In the genomic region with DNA sequence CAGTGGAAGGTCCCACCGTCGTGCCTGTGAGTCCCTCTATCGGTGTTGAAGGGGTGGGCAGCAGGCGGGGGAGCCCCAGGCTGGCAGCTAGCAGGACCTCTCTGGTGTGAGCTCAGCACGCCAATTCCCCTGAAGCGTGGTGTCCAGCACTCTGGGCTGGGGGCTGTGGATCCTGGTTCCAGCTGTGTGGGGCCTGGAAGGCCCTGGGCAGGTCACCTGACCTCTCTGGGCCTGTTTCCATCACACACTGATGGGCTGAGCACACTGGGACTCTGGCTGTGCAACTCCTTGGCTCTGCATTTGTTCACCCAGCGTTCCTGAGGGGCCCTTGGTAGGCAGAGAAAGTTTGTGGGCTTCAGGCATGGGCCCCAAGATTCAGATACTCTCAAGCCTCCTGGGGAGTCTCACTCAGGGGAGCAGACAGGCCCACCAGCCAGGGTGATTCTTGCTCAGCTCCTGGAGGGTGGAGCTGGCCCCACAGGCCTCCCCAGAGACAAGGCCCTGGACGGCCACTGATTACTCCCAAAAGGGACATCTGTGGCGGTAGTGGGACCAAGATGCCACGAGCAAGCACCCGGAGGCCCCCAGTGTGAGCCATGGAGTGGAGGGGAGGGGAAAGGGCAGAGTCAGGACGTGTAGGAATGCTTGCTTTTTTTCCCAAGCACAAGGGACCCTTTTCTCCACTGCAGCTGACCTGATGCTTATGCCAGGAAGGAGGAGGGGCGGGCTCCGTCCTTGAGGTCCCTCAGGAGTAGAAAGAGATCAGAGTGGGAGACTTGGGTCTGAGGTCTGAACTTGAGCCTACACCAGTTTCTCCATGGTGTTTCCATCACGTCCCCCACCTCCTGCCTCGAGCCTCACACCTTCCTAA, we compare ENCODE assay signal across 20 cellular contexts. TPM values are rescaled to one million over a fixed set of nuclear protein-coding genes. Genes with fewer than 3 reads are reported as not detected.
A peak's percentile ranks its signal among the peaks of the same experiment; 100 is the strongest.
DNase-seq lines count a peak whose midpoint lies in the region; ATAC-seq and TF ChIP-seq lines count a peak whose summit lies in the region.
"Had no signal": no experiment of that assay in that cellular context is flagged by ENCODE, and none has a peak within 500 bp of the region (broad histone marks: within the 10 kb centered on the region; RNA-seq: fewer than 3 reads in every experiment).

No MANE protein-coding gene starts in this region.

- intact Hi-C loops in adrenal gland (cut with DNase I) (loop anchor here in 1 of 2 donors (2.0 kb wide), 1 partner anchor 241 kb away; no protein-coding TSS in a partner anchor), prostate gland (cut with DNase I) (no loop called here)

- no peak overlapping the region for H3K4me3 ChIP-seq in adrenal gland
- H3K4me3 ChIP-seq in prostate gland = no peak overlapping the region
- no peak overlapping the region for H3K4me3 ChIP-seq in smooth muscle cell

- no peaks in the 10 kb centered on the region for H3K79me2 ChIP-seq in smooth muscle cell (ENCODE audit: low read depth)

- no peaks in the 10 kb centered on the region for H3K36me3 ChIP-seq in adrenal gland (replicated peaks in 1 of 2)
- H3K36me3 ChIP-seq in prostate gland = no peaks in the 10 kb centered on the region
- H3K36me3 ChIP-seq in smooth muscle cell (ENCODE audit: low read depth) = no peaks in the 10 kb centered on the region

- H3K27me3 ChIP-seq in adrenal gland (no peaks in the 10 kb centered on the region), prostate gland (replicated peaks; ENCODE audit: insufficient read depth) (no peaks in the 10 kb centered on the region), smooth muscle cell (ENCODE audit: low read depth) (peaks cover 10% of the 10 kb centered on the region)

- 83 to 89% (median 88%) methylated on average over 12 to 16 of the region's 16 CpGs for WGBS in adrenal gland, 4 donors
- WGBS in prostate gland = 85% methylated on average over 16 of the region's 16 CpGs
- 84% methylated on average over 15 of the region's 16 CpGs for WGBS in smooth muscle cell (ENCODE audit: low lambda C conversion rate)

- no peak overlapping the region for H3K9ac ChIP-seq in smooth muscle cell (ENCODE audit: low read depth)

- peak; percentile 35 for ATAC-seq in left lobe of liver
- no peak for ATAC-seq in HG03439 (IDR thresholded peaks at IDR 0.05; ENCODE audit: unreplicated experiment)
- ATAC-seq in HG03108 (IDR thresholded peaks at IDR 0.05; ENCODE audit: unreplicated experiment) = no peak
- ATAC-seq: esophagus mucosa had no signal

- H3F3A ChIP-seq in smooth muscle cell (ENCODE audit: low read depth) = no peaks in the 10 kb centered on the region

- TF ChIP-seq CTCF in adrenal gland (IDR thresholded peaks at IDR 0.05) (no peak), prostate gland (IDR thresholded peaks at IDR 0.05) (no peak), smooth muscle cell (IDR thresholded peaks at IDR 0.05; ENCODE audit: borderline replicate concordance, insufficient read depth, poor library complexity, severe bottlenecking) (no peak)

- H4K20me1 ChIP-seq in smooth muscle cell (ENCODE audit: low read depth) = no peaks in the 10 kb centered on the region

- H3K27ac ChIP-seq in adrenal gland (no peak overlapping the region), prostate gland (no peak overlapping the region), smooth muscle cell (ENCODE audit: low read depth) (no peak overlapping the region)
- H3K27ac ChIP-seq: 22Rv1 had no signal

- DNase-seq in NCI-H82 (lab: John Stamatoyannopoulos, UW) (peak; percentile 25), NCI-H82 treated with DMSO at 0.1 percent for 48 hours (lab: John Stamatoyannopoulos, UW; ENCODE audit: unreplicated experiment) (no peak), adrenal gland (peak in 6 of 7 donors; percentile 0 to 48 (median 10)), left lobe of liver (ENCODE audit: low spot score) (peak; percentile 46), prostate gland (ENCODE audit: low spot score) (peak; percentile 3), smooth muscle cell (lab: John Stamatoyannopoulos, UW; ENCODE audit: unreplicated experiment) (no peak)
- DNase-seq: dermis blood vessel endothelial cell; DMS 273 treated with DMSO at 0.1 percent for 48 hours; NCI-H2171 treated with DMSO at 0.1 percent for 48 hours; NK-92 treated with Interleukin-12 subunit alpha and Interleukin-12 subunit beta, amount 100 ng/mL, for 24 hours; SHP77 had no signal

- no peak overlapping the region for H2AFZ ChIP-seq in smooth muscle cell (ENCODE audit: low read depth)

- no peak overlapping the region for H3K4me2 ChIP-seq in smooth muscle cell

- no peaks in the 10 kb centered on the region for H3K9me3 ChIP-seq in adrenal gland (replicated peaks in 1 of 3)
- H3K9me3 ChIP-seq in prostate gland = no peaks in the 10 kb centered on the region
- H3K9me3 ChIP-seq in smooth muscle cell (replicated peaks; ENCODE audit: low read depth) = no peaks in the 10 kb centered on the region

- H3K4me1 ChIP-seq in adrenal gland (replicated peaks in 1 of 2) = no peaks in the 10 kb centered on the region
- H3K4me1 ChIP-seq in prostate gland (replicated peaks) = no peaks in the 10 kb centered on the region
- H3K4me1 ChIP-seq in smooth muscle cell (ENCODE audit: low read depth) = no peaks in the 10 kb centered on the region

- no peak for TF ChIP-seq POLR2A in adrenal gland (IDR thresholded peaks at IDR 0.05)
- TF ChIP-seq POLR2A in prostate gland (IDR thresholded peaks at IDR 0.05) = no peak

RNA-seq across cellular contexts. Expression of a gene that starts 8.5 kb away (rescaled TPM):
- not detected for total RNA-seq in adrenal gland
- polyA plus RNA-seq in adrenal gland = not detected
- total RNA-seq in left lobe of liver = not detected
- total RNA-seq in prostate gland = not detected
- not detected in 2 replicates for total RNA-seq in smooth muscle cell
- polyA plus RNA-seq in smooth muscle cell = not detected in 2 replicates
- total RNA-seq: dermis blood vessel endothelial cell, esophagus mucosa, myocyte, renal cortical epithelial cell, temporal lobe had no signal
- polyA plus RNA-seq: BJ, keratinocyte had no signal

RNA-seq across cellular contexts. Expression of a gene that starts 35.5 kb away (rescaled TPM):
- total RNA-seq in adrenal gland = 10 to 100 TPM in 1 of 8 donors, 1 to 10 TPM in 7; 2.6 to 15.7 (median 6.6) TPM
- 10 to 100 TPM in 1 of 3 donors, 1 to 10 TPM in 2; 5.3 to 11.3 (median 5.8) TPM for polyA plus RNA-seq in adrenal gland
- 0.68 TPM for total RNA-seq in left lobe of liver
- 1 to 10 TPM; 3.0 to 3.1 TPM for total RNA-seq in prostate gland
- 0.27 TPM in 2 replicates for total RNA-seq in smooth muscle cell
- polyA plus RNA-seq in smooth muscle cell = 0.24 and 0.48 TPM in 2 replicates
- polyA plus RNA-seq: BJ, keratinocyte had no signal

Comparison
In these comparisons a context has a peak if more than half of its experiments do, and no peak if none do; other contexts are left out.
1. DNase-seq: peak in NCI-H82 (single experiment), adrenal gland (6 of 7), left lobe of liver (single experiment) and prostate gland (single experiment); none in NCI-H82 treated with DMSO at 0.1 percent for 48 hours (single experiment) and smooth muscle cell (single experiment).